Comparison of ENCODE assay signal across 1 cellular context in the genomic region with DNA sequence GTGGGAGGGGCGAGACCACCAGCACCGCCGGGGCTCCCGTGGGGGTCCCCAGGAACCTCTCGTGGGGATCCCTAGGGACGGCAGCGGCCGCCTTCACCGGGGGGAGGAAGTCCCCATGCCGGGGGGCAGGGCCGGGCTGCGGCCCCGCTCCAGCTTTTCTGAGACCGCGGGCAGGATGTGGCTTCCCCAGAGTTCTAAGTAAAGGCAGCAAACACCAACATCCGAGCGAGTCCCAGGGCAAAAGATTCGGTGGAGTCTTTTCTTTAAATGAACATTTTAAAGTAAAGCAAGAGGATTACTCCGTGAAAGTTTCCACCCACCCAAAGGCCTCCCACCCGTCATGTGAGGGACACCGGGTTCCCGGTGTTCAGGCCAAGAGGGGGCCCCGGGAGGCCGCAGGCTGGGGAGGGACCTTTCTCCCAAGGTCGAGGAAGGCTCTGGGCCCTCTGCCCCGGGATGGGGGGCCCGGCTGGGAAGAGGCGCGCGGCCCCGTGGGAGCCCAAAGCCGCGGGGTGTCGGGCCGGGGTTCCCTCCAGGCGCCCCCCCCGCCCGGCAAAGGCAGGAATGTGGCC.
A peak's percentile ranks its signal among the peaks of the same experiment; 100 is the strongest.
TF ChIP-seq lines count a peak whose summit lies in the region.

No MANE protein-coding gene starts in this region.

TF ChIP-seq in HepG2, 621 proteins besides CTCF, POLR2A, EP300 and RAD21 (continues in another document):
- TF ChIP-seq, protein P1, sequence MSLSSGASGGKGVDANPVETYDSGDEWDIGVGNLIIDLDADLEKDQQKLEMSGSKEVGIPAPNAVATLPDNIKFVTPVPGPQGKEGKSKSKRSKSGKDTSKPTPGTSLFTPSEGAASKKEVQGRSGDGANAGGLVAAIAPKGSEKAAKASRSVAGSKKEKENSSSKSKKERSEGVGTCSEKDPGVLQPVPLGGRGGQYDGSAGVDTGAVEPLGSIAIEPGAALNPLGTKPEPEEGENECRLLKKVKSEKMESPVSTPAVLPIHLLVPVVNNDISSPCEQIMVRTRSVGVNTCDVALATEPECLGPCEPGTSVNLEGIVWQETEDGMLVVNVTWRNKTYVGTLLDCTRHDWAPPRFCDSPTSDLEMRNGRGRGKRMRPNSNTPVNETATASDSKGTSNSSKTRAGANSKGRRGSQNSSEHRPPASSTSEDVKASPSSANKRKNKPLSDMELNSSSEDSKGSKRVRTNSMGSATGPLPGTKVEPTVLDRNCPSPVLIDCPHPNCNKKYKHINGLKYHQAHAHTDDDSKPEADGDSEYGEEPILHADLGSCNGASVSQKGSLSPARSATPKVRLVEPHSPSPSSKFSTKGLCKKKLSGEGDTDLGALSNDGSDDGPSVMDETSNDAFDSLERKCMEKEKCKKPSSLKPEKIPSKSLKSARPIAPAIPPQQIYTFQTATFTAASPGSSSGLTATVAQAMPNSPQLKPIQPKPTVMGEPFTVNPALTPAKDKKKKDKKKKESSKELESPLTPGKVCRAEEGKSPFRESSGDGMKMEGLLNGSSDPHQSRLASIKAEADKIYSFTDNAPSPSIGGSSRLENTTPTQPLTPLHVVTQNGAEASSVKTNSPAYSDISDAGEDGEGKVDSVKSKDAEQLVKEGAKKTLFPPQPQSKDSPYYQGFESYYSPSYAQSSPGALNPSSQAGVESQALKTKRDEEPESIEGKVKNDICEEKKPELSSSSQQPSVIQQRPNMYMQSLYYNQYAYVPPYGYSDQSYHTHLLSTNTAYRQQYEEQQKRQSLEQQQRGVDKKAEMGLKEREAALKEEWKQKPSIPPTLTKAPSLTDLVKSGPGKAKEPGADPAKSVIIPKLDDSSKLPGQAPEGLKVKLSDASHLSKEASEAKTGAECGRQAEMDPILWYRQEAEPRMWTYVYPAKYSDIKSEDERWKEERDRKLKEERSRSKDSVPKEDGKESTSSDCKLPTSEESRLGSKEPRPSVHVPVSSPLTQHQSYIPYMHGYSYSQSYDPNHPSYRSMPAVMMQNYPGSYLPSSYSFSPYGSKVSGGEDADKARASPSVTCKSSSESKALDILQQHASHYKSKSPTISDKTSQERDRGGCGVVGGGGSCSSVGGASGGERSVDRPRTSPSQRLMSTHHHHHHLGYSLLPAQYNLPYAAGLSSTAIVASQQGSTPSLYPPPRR (CRISPR knock-in tag; IDR thresholded peaks at IDR 0.05; ENCODE audit: borderline replicate concordance) = no peak
- TF ChIP-seq PHF8 (CRISPR knock-in tag; IDR thresholded peaks at IDR 0.05) = peak; percentile 2; the same call in 1 of the 2 replicates
- TF ChIP-seq ZNF501 (CRISPR knock-in tag; IDR thresholded peaks at IDR 0.05) = peak; percentile 65; the same call in 1 of the 2 replicates
- TF ChIP-seq ZNF431 (CRISPR knock-in tag; IDR thresholded peaks at IDR 0.05; ENCODE audit: borderline replicate concordance, low read depth) = 0 out of 2 replicates have a peak, but pooled peaks have one; percentile 6
- TF ChIP-seq, protein P2, sequence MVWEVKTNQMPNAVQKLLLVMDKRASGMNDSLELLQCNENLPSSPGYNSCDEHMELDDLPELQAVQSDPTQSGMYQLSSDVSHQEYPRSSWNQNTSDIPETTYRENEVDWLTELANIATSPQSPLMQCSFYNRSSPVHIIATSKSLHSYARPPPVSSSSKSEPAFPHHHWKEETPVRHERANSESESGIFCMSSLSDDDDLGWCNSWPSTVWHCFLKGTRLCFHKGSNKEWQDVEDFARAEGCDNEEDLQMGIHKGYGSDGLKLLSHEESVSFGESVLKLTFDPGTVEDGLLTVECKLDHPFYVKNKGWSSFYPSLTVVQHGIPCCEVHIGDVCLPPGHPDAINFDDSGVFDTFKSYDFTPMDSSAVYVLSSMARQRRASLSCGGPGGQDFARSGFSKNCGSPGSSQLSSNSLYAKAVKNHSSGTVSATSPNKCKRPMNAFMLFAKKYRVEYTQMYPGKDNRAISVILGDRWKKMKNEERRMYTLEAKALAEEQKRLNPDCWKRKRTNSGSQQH (CRISPR knock-in tag; IDR thresholded peaks at IDR 0.05; ENCODE audit: low read depth) = no peak
- TF ChIP-seq GABPB1 (CRISPR knock-in tag; IDR thresholded peaks at IDR 0.05) = peak; percentile 17; the same call in 1 of the 2 replicates
- TF ChIP-seq GATAD2A (CRISPR knock-in tag; IDR thresholded peaks at IDR 0.05) = peak; percentile 5; the same call in 1 of the 2 replicates
- no peak for TF ChIP-seq ZNF225 (CRISPR knock-in tag; IDR thresholded peaks at IDR 0.05)
- TF ChIP-seq CCDC6 (CRISPR knock-in tag; IDR thresholded peaks at IDR 0.05) = 0 out of 2 replicates have a peak, but pooled peaks have one; percentile 21
- 0 out of 2 replicates have a peak, but pooled peaks have one; percentile 10 for TF ChIP-seq KAT8 (CRISPR knock-in tag; IDR thresholded peaks at IDR 0.05)
- peak; percentile 45; the same call in 1 of the 2 replicates for TF ChIP-seq ZNF605 (CRISPR knock-in tag; IDR thresholded peaks at IDR 0.05)
- TF ChIP-seq ZMAT3 (CRISPR knock-in tag; conservative IDR thresholded peaks at IDR 0.05) = 0 out of 2 replicates have a peak, but pooled peaks have one; percentile 8
- TF ChIP-seq FOXK1 (CRISPR knock-in tag; IDR thresholded peaks at IDR 0.05; ENCODE audit: borderline replicate concordance, low read depth) = no peak
- 0 out of 2 replicates have a peak, but pooled peaks have one; percentile 12 for TF ChIP-seq ZBTB7B (CRISPR knock-in tag; IDR thresholded peaks at IDR 0.05)
- peak; percentile 47; the same call in 1 of the 2 replicates for TF ChIP-seq EED (CRISPR knock-in tag; IDR thresholded peaks at IDR 0.05)
- TF ChIP-seq, protein P3, sequence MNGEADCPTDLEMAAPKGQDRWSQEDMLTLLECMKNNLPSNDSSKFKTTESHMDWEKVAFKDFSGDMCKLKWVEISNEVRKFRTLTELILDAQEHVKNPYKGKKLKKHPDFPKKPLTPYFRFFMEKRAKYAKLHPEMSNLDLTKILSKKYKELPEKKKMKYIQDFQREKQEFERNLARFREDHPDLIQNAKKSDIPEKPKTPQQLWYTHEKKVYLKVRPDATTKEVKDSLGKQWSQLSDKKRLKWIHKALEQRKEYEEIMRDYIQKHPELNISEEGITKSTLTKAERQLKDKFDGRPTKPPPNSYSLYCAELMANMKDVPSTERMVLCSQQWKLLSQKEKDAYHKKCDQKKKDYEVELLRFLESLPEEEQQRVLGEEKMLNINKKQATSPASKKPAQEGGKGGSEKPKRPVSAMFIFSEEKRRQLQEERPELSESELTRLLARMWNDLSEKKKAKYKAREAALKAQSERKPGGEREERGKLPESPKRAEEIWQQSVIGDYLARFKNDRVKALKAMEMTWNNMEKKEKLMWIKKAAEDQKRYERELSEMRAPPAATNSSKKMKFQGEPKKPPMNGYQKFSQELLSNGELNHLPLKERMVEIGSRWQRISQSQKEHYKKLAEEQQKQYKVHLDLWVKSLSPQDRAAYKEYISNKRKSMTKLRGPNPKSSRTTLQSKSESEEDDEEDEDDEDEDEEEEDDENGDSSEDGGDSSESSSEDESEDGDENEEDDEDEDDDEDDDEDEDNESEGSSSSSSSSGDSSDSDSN (CRISPR knock-in tag; IDR thresholded peaks at IDR 0.05) = peak; percentile 40; the same call in 1 of the 2 replicates
- TF ChIP-seq, protein P4, sequence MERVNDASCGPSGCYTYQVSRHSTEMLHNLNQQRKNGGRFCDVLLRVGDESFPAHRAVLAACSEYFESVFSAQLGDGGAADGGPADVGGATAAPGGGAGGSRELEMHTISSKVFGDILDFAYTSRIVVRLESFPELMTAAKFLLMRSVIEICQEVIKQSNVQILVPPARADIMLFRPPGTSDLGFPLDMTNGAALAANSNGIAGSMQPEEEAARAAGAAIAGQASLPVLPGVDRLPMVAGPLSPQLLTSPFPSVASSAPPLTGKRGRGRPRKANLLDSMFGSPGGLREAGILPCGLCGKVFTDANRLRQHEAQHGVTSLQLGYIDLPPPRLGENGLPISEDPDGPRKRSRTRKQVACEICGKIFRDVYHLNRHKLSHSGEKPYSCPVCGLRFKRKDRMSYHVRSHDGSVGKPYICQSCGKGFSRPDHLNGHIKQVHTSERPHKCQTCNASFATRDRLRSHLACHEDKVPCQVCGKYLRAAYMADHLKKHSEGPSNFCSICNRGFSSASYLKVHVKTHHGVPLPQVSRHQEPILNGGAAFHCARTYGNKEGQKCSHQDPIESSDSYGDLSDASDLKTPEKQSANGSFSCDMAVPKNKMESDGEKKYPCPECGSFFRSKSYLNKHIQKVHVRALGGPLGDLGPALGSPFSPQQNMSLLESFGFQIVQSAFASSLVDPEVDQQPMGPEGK (CRISPR knock-in tag; IDR thresholded peaks at IDR 0.05) = peak; percentile 35; the same call in 1 of the 2 replicates
- TF ChIP-seq, protein P5, sequence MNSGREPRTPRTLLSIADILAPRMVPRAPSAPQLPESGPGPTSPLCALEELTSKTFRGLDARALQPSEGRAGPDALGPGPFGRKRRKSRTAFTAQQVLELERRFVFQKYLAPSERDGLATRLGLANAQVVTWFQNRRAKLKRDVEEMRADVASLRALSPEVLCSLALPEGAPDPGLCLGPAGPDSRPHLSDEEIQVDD (CRISPR knock-in tag; IDR thresholded peaks at IDR 0.05; ENCODE audit: borderline replicate concordance) = 0 out of 2 replicates have a peak, but pooled peaks have one; percentile 13
- TF ChIP-seq, protein P6, sequence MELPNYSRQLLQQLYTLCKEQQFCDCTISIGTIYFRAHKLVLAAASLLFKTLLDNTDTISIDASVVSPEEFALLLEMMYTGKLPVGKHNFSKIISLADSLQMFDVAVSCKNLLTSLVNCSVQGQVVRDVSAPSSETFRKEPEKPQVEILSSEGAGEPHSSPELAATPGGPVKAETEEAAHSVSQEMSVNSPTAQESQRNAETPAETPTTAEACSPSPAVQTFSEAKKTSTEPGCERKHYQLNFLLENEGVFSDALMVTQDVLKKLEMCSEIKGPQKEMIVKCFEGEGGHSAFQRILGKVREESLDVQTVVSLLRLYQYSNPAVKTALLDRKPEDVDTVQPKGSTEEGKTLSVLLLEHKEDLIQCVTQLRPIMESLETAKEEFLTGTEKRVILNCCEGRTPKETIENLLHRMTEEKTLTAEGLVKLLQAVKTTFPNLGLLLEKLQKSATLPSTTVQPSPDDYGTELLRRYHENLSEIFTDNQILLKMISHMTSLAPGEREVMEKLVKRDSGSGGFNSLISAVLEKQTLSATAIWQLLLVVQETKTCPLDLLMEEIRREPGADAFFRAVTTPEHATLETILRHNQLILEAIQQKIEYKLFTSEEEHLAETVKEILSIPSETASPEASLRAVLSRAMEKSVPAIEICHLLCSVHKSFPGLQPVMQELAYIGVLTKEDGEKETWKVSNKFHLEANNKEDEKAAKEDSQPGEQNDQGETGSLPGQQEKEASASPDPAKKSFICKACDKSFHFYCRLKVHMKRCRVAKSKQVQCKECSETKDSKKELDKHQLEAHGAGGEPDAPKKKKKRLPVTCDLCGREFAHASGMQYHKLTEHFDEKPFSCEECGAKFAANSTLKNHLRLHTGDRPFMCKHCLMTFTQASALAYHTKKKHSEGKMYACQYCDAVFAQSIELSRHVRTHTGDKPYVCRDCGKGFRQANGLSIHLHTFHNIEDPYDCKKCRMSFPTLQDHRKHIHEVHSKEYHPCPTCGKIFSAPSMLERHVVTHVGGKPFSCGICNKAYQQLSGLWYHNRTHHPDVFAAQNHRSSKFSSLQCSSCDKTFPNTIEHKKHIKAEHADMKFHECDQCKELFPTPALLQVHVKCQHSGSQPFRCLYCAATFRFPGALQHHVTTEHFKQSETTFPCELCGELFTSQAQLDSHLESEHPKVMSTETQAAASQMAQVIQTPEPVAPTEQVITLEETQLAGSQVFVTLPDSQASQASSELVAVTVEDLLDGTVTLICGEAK (IDR thresholded peaks at IDR 0.05) = no peak
- TF ChIP-seq, protein P6 (CRISPR knock-in tag; IDR thresholded peaks at IDR 0.05) = 0 out of 2 replicates have a peak, but pooled peaks have one; percentile 49
- TF ChIP-seq MLLT10 (CRISPR knock-in tag; IDR thresholded peaks at IDR 0.05) = no peak
- TF ChIP-seq, protein P7, sequence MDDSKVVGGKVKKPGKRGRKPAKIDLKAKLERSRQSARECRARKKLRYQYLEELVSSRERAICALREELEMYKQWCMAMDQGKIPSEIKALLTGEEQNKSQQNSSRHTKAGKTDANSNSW (CRISPR knock-in tag; IDR thresholded peaks at IDR 0.05; ENCODE audit: borderline replicate concordance) = no peak
- peak; percentile 76; the same call in 1 of the 2 replicates for TF ChIP-seq ZNF777 (CRISPR knock-in tag; IDR thresholded peaks at IDR 0.05)
- TF ChIP-seq ZNF446 (CRISPR knock-in tag; IDR thresholded peaks at IDR 0.05) = peak; percentile 6; the same call in 1 of the 2 replicates
- TF ChIP-seq ZNF333 (CRISPR knock-in tag; IDR thresholded peaks at IDR 0.05; ENCODE audit: borderline replicate concordance) = 0 out of 2 replicates have a peak, but pooled peaks have one; percentile 3
- no peak for TF ChIP-seq KLF13 (CRISPR knock-in tag; IDR thresholded peaks at IDR 0.05)
- TF ChIP-seq, protein P8, sequence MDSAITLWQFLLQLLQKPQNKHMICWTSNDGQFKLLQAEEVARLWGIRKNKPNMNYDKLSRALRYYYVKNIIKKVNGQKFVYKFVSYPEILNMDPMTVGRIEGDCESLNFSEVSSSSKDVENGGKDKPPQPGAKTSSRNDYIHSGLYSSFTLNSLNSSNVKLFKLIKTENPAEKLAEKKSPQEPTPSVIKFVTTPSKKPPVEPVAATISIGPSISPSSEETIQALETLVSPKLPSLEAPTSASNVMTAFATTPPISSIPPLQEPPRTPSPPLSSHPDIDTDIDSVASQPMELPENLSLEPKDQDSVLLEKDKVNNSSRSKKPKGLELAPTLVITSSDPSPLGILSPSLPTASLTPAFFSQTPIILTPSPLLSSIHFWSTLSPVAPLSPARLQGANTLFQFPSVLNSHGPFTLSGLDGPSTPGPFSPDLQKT (CRISPR knock-in tag; IDR thresholded peaks at IDR 0.05; ENCODE audit: borderline replicate concordance) = 0 out of 2 replicates have a peak, but pooled peaks have one; percentile 2
